ENCODE assay signal across 8 cellular contexts in genomic region chr1:33127001-33127823, GRCh38. TPM values are rescaled to one million over a fixed set of nuclear protein-coding genes. Genes with fewer than 3 reads are reported as not detected.
DNase-seq lines count a peak whose midpoint lies in the region; TF ChIP-seq lines count a peak whose summit lies in the region.

No MANE protein-coding gene starts in this region.

- no peaks in the 10 kb centered on the region for H3K9me3 Mint-ChIP-seq in neural crest cell

- H3K36me3 ChIP-seq in HAP-1 (replicated peaks) (0 out of 2 replicates have a peak, but pooled peaks cover 5% of the 10 kb centered on the region), MG63 (no peaks in the 10 kb centered on the region), stomach smooth muscle (ENCODE audit: control insufficient read depth in 2 of 2, insufficient read depth in 2 of 2, low read length in 2 of 2) (no peaks in the 10 kb centered on the region)

- in situ Hi-C loops in HAP-1 (cut with MboI; ENCODE audit: low sequenced_read_pairs), result loop anchor here (25.0 kb wide), 1 partner anchor 485 kb away; no protein-coding TSS in a partner anchor

- peak overlapping the region; percentile 88 for H3K27ac ChIP-seq in stomach smooth muscle (ENCODE audit: low read length)

- H3K4me3 ChIP-seq in HAP-1 (peak overlapping the region; percentile 59), MG63 (peak overlapping the region; percentile 82), foreskin fibroblast (ENCODE audit: low read depth in 1 of 2, low read length in 2 of 2) (peak overlapping the region; percentile 71 to 95), stomach smooth muscle (ENCODE audit: low read length in 2 of 2) (peak overlapping the region; percentile 85 to 99)

- peak overlapping the region; percentile 89 for H3K4me3 Mint-ChIP-seq in neural crest cell

- H3K27me3 Mint-ChIP-seq in neural crest cell (ENCODE audit: low read depth), result no peaks in the 10 kb centered on the region

- no peaks in the 10 kb centered on the region for H3K9me3 ChIP-seq in HAP-1
- no peaks in the 10 kb centered on the region for H3K9me3 ChIP-seq in MG63
- no peaks in the 10 kb centered on the region for H3K9me3 ChIP-seq in stomach smooth muscle (ENCODE audit: control insufficient read depth in 2 of 2, low read length in 2 of 2)

- no peaks in the 10 kb centered on the region for H3K27me3 ChIP-seq in HAP-1 (ENCODE audit: low read depth)
- no peaks in the 10 kb centered on the region for H3K27me3 ChIP-seq in MG63
- H3K27me3 ChIP-seq in stomach smooth muscle (ENCODE audit: control insufficient read depth in 1 of 2, insufficient read depth in 2 of 2, low read length in 2 of 2), result no peaks in the 10 kb centered on the region

- peaks cover 6% of the 10 kb centered on the region for H3K4me1 Mint-ChIP-seq in neural crest cell

- TF ChIP-seq CTCF in foreskin fibroblast (IDR thresholded peaks at IDR 0.05; ENCODE audit: low read depth, low read length) (peak; percentile 95), neural crest cell (conservative IDR thresholded peaks at IDR 0.05) (peak; percentile 89)

- H3K4me1 ChIP-seq in HAP-1 (peaks cover 12% of the 10 kb centered on the region), stomach smooth muscle (ENCODE audit: control insufficient read depth, insufficient read depth, low read length) (peaks cover 8% of the 10 kb centered on the region)

- peak overlapping the region; percentile 94 for H3K27ac Mint-ChIP-seq in neural crest cell (ENCODE audit: unreplicated experiment)

- peak; percentile 99 for DNase-seq in GF-D8 (lab: John Stamatoyannopoulos, UW)
- peak; percentile 99 for DNase-seq in HAP-1 (ENCODE audit: low spot score in 2 of 2)
- peak; percentile 98 for DNase-seq in MG63
- DNase-seq in SHP77 treated with DMSO at 0.1 percent for 48 hours (lab: John Stamatoyannopoulos, UW), result peak; percentile 98
- DNase-seq in activated gamma-delta T cell treated with anti-CD3 and anti-CD28 coated beads, Interleukin-2, amount 50 U/mL, for 16 hours (ENCODE audit: low read depth), result peak; percentile 99
- DNase-seq in foreskin fibroblast, result peak; percentile 98 to 100
- DNase-seq in neural crest cell (ENCODE audit: low read depth, low spot score), result peak; percentile 75

- no peaks in the 10 kb centered on the region for H3K36me3 Mint-ChIP-seq in neural crest cell (ENCODE audit: low read depth)

- H3K9ac ChIP-seq in stomach smooth muscle (ENCODE audit: low read length in 2 of 2), result peak overlapping the region; percentile 79 to 98

RNA-seq across cellular contexts. Expression of gene AZIN2, which starts 46.3 kb away (rescaled TPM):
- total RNA-seq in MG63 (2014; rRNA removed; shearing (Covaris generic); ENCODE audit: low replicate concordance), result 2.3 and 3.6 TPM in 2 replicates
- 8.1 and 9.7 TPM in 2 replicates for total RNA-seq in neural crest cell

RNA-seq across cellular contexts. Expression of gene TRIM62, which starts 54.6 kb away (rescaled TPM):
- total RNA-seq in MG63 (2014; rRNA removed; shearing (Covaris generic); ENCODE audit: low replicate concordance), result 0.82 and 3.2 TPM in 2 replicates
- 8.6 and 8.8 TPM in 2 replicates for total RNA-seq in neural crest cell

Comparison
In these comparisons a context has a peak if more than half of its experiments do, and no peak if none do; other contexts are left out.
1. Peak in every context shown above with its lines: DNase-seq, H3K4me3 ChIP-seq and H3K27ac ChIP-seq.